ENCODE assay signal across 8 cellular contexts in genomic region chr19:9945319-9945966, GRCh38. TPM values are rescaled to one million over a fixed set of nuclear protein-coding genes. Genes with fewer than 3 reads are reported as not detected.
A peak's percentile ranks its signal among the peaks of the same experiment; 100 is the strongest.
DNase-seq lines count a peak whose midpoint lies in the region; ATAC-seq, FAIRE-seq and TF ChIP-seq lines count a peak whose summit lies in the region.

No MANE protein-coding gene starts in this region.

- intact Hi-C loops in mammary epithelial cell (cut with micrococcal nuclease) (no loop called here), kidney (cut with DNase I) (no loop called here)

- ATAC-seq in GM21786 (IDR thresholded peaks at IDR 0.05; ENCODE audit: unreplicated experiment) (no peak), HG02981 (IDR thresholded peaks at IDR 0.05; ENCODE audit: unreplicated experiment) (no peak)

- no peak for FAIRE-seq in kidney (lab: Jason Lieb, UNC)
- no peak for FAIRE-seq in small intestine (lab: Jason Lieb, UNC)

- no peak for TF ChIP-seq CTCF in mammary epithelial cell (conservative IDR thresholded peaks at IDR 0.05 in 1 of 2, IDR thresholded peaks at IDR 0.05 in 1 of 2; ENCODE audit: extremely low read depth in 1 of 2, insufficient read depth in 1 of 2, low read depth in 1 of 2, low read length in 2 of 2)
- TF ChIP-seq CTCF in kidney (IDR thresholded peaks at IDR 0.05; ENCODE audit: borderline replicate concordance, extremely low read depth, insufficient read depth), result no peak

- DNase-seq in HS-27A (ENCODE audit: low read depth) (peak; percentile 79), mammary epithelial cell (peak; percentile 72), kidney (peak; percentile 93), stromal cell of bone marrow (ENCODE audit: low read depth) (peak; percentile 98), COLO668 (lab: John Stamatoyannopoulos, UW; ENCODE audit: unreplicated experiment) (no peak), small intestine (no peak)

- no peaks in the 10 kb centered on the region for H3K9me3 ChIP-seq in mammary epithelial cell (replicated peaks; ENCODE audit: insufficient read depth, low read length)
- H3K9me3 ChIP-seq in kidney (ENCODE audit: control insufficient read depth in 1 of 2, low read length in 2 of 2), result peaks cover 3% of the 10 kb centered on the region in 2 donors
- H3K9me3 ChIP-seq in small intestine (ENCODE audit: control insufficient read depth, low read depth), result no peaks in the 10 kb centered on the region

- CTCF ChIA-PET in mammary epithelial cell (lab: Charles Lee; ENCODE audit: low non-redundant PET), result no interaction called here

- in situ Hi-C loops in mammary epithelial cell (cut with MboI; ENCODE audit: low sequenced_read_pairs in 2 of 2), result loop anchor here in 1 of 2 donors (25.0 kb wide), 1 partner anchor 442 kb away; the partner anchor contains the start of gene TYK2

- H3K27ac ChIP-seq in mammary epithelial cell (ENCODE audit: insufficient read depth, low read depth, low read length) (no peak overlapping the region), kidney (ENCODE audit: low read depth in 2 of 2, low read length in 2 of 2) (peak overlapping the region in 1 of 2 donors; percentile 23), small intestine (ENCODE audit: low read depth in 1 of 2, low read length in 1 of 2) (peak overlapping the region in 1 of 2 donors; percentile 71)

- H2AFZ ChIP-seq in mammary epithelial cell (ENCODE audit: low read depth, low read length), result peak overlapping the region; percentile 93

- peak overlapping the region; percentile 77 for H3K4me2 ChIP-seq in mammary epithelial cell (ENCODE audit: insufficient read depth, low read depth, low read length)

- no peak overlapping the region for H3K4me3 ChIP-seq in mammary epithelial cell (replicated peaks in 1 of 3; ENCODE audit: insufficient read depth in 1 of 3, low read depth in 2 of 3, low read length in 3 of 3)
- no peak overlapping the region for H3K4me3 ChIP-seq in kidney (ENCODE audit: low read length in 2 of 2)
- H3K4me3 ChIP-seq in small intestine (ENCODE audit: low read depth in 1 of 2, low read length in 2 of 2), result no peak overlapping the region

- H3K9ac ChIP-seq in mammary epithelial cell (ENCODE audit: insufficient read depth, low read length) (no peak overlapping the region), kidney (ENCODE audit: low read length in 2 of 2) (no peak overlapping the region)

- no peaks in the 10 kb centered on the region for H3K27me3 ChIP-seq in mammary epithelial cell (ENCODE audit: insufficient read depth, low read length)
- H3K27me3 ChIP-seq in small intestine (ENCODE audit: control insufficient read depth in 2 of 2, insufficient read depth in 2 of 2, low read length in 2 of 2), result peaks cover 0 to 3% of the 10 kb centered on the region in 2 donors

- H4K20me1 ChIP-seq in mammary epithelial cell (ENCODE audit: insufficient read depth, low read length), result no peaks in the 10 kb centered on the region

- no TSS peak for BruUV-seq in mammary epithelial cell (replicated peaks; lab: Mats Ljungman, UMichigan)

- WGBS in mammary epithelial cell (ENCODE audit: low coverage, missing lambda C conversion rate), result 9% methylated on average over 16 of the region's 18 CpGs
- WGBS in small intestine, 3 donors, result 33 to 40% (median 40%) methylated on average over 18 of the region's 18 CpGs

- no peaks in the 10 kb centered on the region for H3K79me2 ChIP-seq in mammary epithelial cell (ENCODE audit: insufficient read depth, low read length)

- no peaks in the 10 kb centered on the region for H3K36me3 ChIP-seq in mammary epithelial cell (ENCODE audit: insufficient read depth, low read length)
- no peaks in the 10 kb centered on the region for H3K36me3 ChIP-seq in kidney (ENCODE audit: control insufficient read depth in 1 of 2, insufficient read depth in 2 of 2, low read length in 2 of 2)
- H3K36me3 ChIP-seq in small intestine (ENCODE audit: control insufficient read depth in 2 of 2, insufficient read depth in 2 of 2, low read length in 2 of 2), result no peaks in the 10 kb centered on the region

- dilution Hi-C loops in mammary epithelial cell (cut with HindIII; ENCODE audit: low sequenced_read_pairs), result loop anchor here (25.0 kb wide), 1 partner anchor 292 kb away; the partner anchor contains the start of gene S1PR2

- H3K4me1 ChIP-seq in mammary epithelial cell (ENCODE audit: insufficient read depth, low read length), result peaks cover 8% of the 10 kb centered on the region
- H3K4me1 ChIP-seq in kidney (ENCODE audit: control insufficient read depth in 1 of 2, insufficient read depth in 1 of 2, low read depth in 1 of 2, low read length in 2 of 2), result no peaks in the 10 kb centered on the region
- H3K4me1 ChIP-seq in small intestine (ENCODE audit: control insufficient read depth in 2 of 2, insufficient read depth in 1 of 2, low read depth in 1 of 2, low read length in 1 of 2), result no peaks in the 10 kb centered on the region

RNA-seq across cellular contexts. Expression of gene OLFM2, which starts 9.1 kb away (rescaled TPM):
- 1 to 10 TPM; 2.0 to 6.8 TPM for total RNA-seq in mammary epithelial cell
- 0.91 TPM for polyA plus RNA-seq in mammary epithelial cell
- not detected for polyA minus RNA-seq in mammary epithelial cell
- 2.1 TPM for total RNA-seq in kidney
- 5.4 TPM for polyA plus RNA-seq in kidney (ENCODE audit: insufficient read depth, low read depth, low replicate concordance)
- 1 to 10 TPM in 1 of 3 donors, under 1 TPM in 2; 0.45 to 8.4 (median 0.81) TPM for polyA plus RNA-seq in small intestine

Comparison
In these comparisons a context has a peak if more than half of its experiments do, and no peak if none do; other contexts are left out.
1. DNase-seq: peak in HS-27A (single experiment), mammary epithelial cell (single experiment), kidney (single experiment) and stromal cell of bone marrow (single experiment); none in COLO668 (single experiment) and small intestine (single experiment).